Comparison of ENCODE assay signal across 21 cellular contexts in the genomic region with DNA sequence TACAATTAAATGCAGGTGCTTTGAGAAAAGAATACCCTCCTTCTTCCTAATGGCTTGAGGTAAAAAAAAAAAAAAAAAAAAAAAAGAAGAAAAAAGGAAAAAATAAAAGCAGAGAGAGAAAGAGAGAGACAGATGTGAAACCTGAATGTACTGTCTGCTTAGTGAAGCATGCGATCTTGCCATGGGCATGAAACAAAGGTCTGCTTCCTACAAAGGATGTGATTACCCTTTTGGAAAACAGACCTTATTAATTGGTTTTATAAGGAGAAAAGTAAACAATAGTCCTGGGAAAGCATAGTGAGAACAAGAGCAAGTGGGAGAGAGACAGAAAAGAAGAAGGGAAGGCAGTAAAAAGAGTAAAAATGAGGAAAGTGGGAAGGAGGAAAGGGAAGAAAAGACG.
DNase-seq lines count a peak whose midpoint lies in the region; ATAC-seq and TF ChIP-seq lines count a peak whose summit lies in the region.
"Had no signal": no experiment of that assay in that cellular context is flagged by ENCODE, and none has a peak within 500 bp of the region (broad histone marks: within the 10 kb centered on the region; RNA-seq: fewer than 3 reads in every experiment).

No MANE protein-coding gene starts in this region.

- H3K9me2 ChIP-seq in GM23338 (ENCODE audit: insufficient read depth): no peaks in the 10 kb centered on the region

- DNase-seq in GM23338 (ENCODE audit: low spot score) (no peak), NCI-H1105 treated with DMSO at 0.1 percent for 48 hours (lab: John Stamatoyannopoulos, UW) (peak; percentile 87), NCI-H69 (lab: John Stamatoyannopoulos, UW) (peak; percentile 87), nephron progenitor cell (no peak), colonic mucosa (no peak), left lung (no peak)
- DNase-seq: Calu3; CD4-positive, alpha-beta memory T cell; H7; Kasumi-1; MM.1S; NCI-H1092; NCI-H1930; NCI-H510A; PC-9; SIG-M5 had no signal

- H3K9me3 ChIP-seq in colonic mucosa (no peaks in the 10 kb centered on the region), left lung (no peaks in the 10 kb centered on the region)
- H3K9me3 ChIP-seq: A549, BLaER1 had no signal

- H3K4me1 Mint-ChIP-seq in GM23338 (no peaks in the 10 kb centered on the region), nephron progenitor cell (peaks cover 9% of the 10 kb centered on the region)

- H3K79me2 ChIP-seq in GM23338 (replicated peaks; ENCODE audit: insufficient read depth): no peaks in the 10 kb centered on the region

- no peak overlapping the region for H3K4me3 Mint-ChIP-seq in GM23338
- no peak overlapping the region for H3K4me3 Mint-ChIP-seq in nephron progenitor cell
- H3K4me3 Mint-ChIP-seq: CD4-positive, alpha-beta memory T cell had no signal

- H3K4me1 ChIP-seq in GM23338 (ENCODE audit: insufficient read depth): no peaks in the 10 kb centered on the region
- H3K4me1 ChIP-seq in colonic mucosa: no peaks in the 10 kb centered on the region
- H3K4me1 ChIP-seq in left lung: no peaks in the 10 kb centered on the region
- H3K4me1 ChIP-seq: A549, BLaER1 had no signal

- H3K36me3 Mint-ChIP-seq in GM23338 (ENCODE audit: low read depth) (peaks cover 9% of the 10 kb centered on the region; the same call in 2 of the 3 replicates), nephron progenitor cell (ENCODE audit: low read depth) (no peaks in the 10 kb centered on the region)
- H3K36me3 Mint-ChIP-seq: CD4-positive, alpha-beta memory T cell had no signal

- no peak overlapping the region for H3K4me2 ChIP-seq in GM23338
- H3K4me2 ChIP-seq: A549, BLaER1, PC-9 had no signal

- TF ChIP-seq POLR2A in GM18505 (IDR thresholded peaks at IDR 0.05; ENCODE audit: borderline replicate concordance, extremely low read depth, insufficient read depth, insufficient read length): no peak

- H3K27me3 ChIP-seq in GM23338 (ENCODE audit: insufficient read depth) (no peaks in the 10 kb centered on the region), colonic mucosa (no peaks in the 10 kb centered on the region), left lung (no peaks in the 10 kb centered on the region)
- H3K27me3 ChIP-seq: BLaER1 had no signal

- H3K27ac ChIP-seq in GM23338 (ENCODE audit: low read depth): no peak overlapping the region; the same call in 1 of the 2 replicates
- no peak overlapping the region for H3K27ac ChIP-seq in colonic mucosa
- no peak overlapping the region for H3K27ac ChIP-seq in left lung
- H3K27ac ChIP-seq: A549, BLaER1, PC-9, RWPE1 had no signal

- H3K36me3 ChIP-seq in GM23338 (ENCODE audit: insufficient read depth) (no peaks in the 10 kb centered on the region), colonic mucosa (no peaks in the 10 kb centered on the region), left lung (no peaks in the 10 kb centered on the region)
- H3K36me3 ChIP-seq: BLaER1 had no signal

- H3K27me3 Mint-ChIP-seq in GM23338 (ENCODE audit: insufficient read depth, low read depth, poor library complexity) (no peaks in the 10 kb centered on the region), nephron progenitor cell (ENCODE audit: low read depth, poor library complexity) (no peaks in the 10 kb centered on the region)
- H3K27me3 Mint-ChIP-seq: CD4-positive, alpha-beta memory T cell had no signal

- TF ChIP-seq CTCF in GM23338 (conservative IDR thresholded peaks at IDR 0.05; ENCODE audit: low read depth in 2 of 2) (no peak), nephron progenitor cell (IDR thresholded peaks at IDR 0.05) (no peak), colonic mucosa (IDR thresholded peaks at IDR 0.05) (no peak), left lung (IDR thresholded peaks at IDR 0.05) (no peak)

- no peak overlapping the region for H3K9ac ChIP-seq in colonic mucosa (ENCODE audit: low read depth in 2 of 2, low read length in 2 of 2)
- H3K9ac ChIP-seq: BLaER1 had no signal

- H3F3A ChIP-seq in GM23338 (replicated peaks; ENCODE audit: low read depth): no peaks in the 10 kb centered on the region

- H3K4me3 ChIP-seq in GM23338: no peak overlapping the region
- H3K4me3 ChIP-seq in colonic mucosa: no peak overlapping the region
- H3K4me3 ChIP-seq in left lung: no peak overlapping the region
- H3K4me3 ChIP-seq: A549, BLaER1, PC-9 had no signal

- no peaks in the 10 kb centered on the region for H4K20me1 ChIP-seq in GM23338 (replicated peaks; ENCODE audit: insufficient read depth)
- H4K20me1 ChIP-seq: BLaER1 had no signal

- ATAC-seq in GM23338: no peak
- no peak for ATAC-seq in GM18505 (IDR thresholded peaks at IDR 0.05; ENCODE audit: unreplicated experiment)
- ATAC-seq in HG03442 (IDR thresholded peaks at IDR 0.05; ENCODE audit: unreplicated experiment): no peak
- ATAC-seq in left lung: no peak
- ATAC-seq: A549 had no signal

- H3K9me3 Mint-ChIP-seq in GM23338: peaks cover 9% of the 10 kb centered on the region
- H3K9me3 Mint-ChIP-seq in nephron progenitor cell: peaks cover 3% of the 10 kb centered on the region

- no peak overlapping the region; the same call in 1 of the 2 replicates for H3K27ac Mint-ChIP-seq in GM23338
- peak overlapping the region; percentile 75 for H3K27ac Mint-ChIP-seq in nephron progenitor cell
- H3K27ac Mint-ChIP-seq: CD4-positive, alpha-beta memory T cell had no signal

- H2AFZ ChIP-seq in GM23338: peak overlapping the region; percentile 86
- H2AFZ ChIP-seq: PC-9 had no signal

- intact Hi-C loops in colonic mucosa (cut with DNase I) (no loop called here), left lung (cut with DNase I) (no loop called here)

TF ChIP-seq in GM23338, 12 proteins besides CTCF, POLR2A, EP300 and RAD21:
- TF ChIP-seq POLR2AphosphoS5 (IDR thresholded peaks at IDR 0.05; ENCODE audit: low read depth): no peak
- no peak for TF ChIP-seq JUNB (IDR thresholded peaks at IDR 0.05; ENCODE audit: unreplicated experiment)
- TF ChIP-seq NANOG (IDR thresholded peaks at IDR 0.05; ENCODE audit: borderline replicate concordance): no peak
- no peak for TF ChIP-seq ZNF331 (CRISPR knock-in tag; IDR thresholded peaks at IDR 0.05; ENCODE audit: low read depth)
TF ChIP-seq in GM23338: peak in this region for 0.

Comparison
In these comparisons a context has a peak if more than half of its experiments do, and no peak if none do; other contexts are left out.
1. DNase-seq: peak in NCI-H1105 treated with DMSO at 0.1 percent for 48 hours (single experiment) and NCI-H69 (single experiment); none in GM23338 (single experiment), nephron progenitor cell (single experiment), colonic mucosa (single experiment) and left lung (0 of 2).